In genomic region chr13:109884462-109884861, GRCh38 we compare ENCODE assay signal across 22 cellular contexts.
"Had no signal": no experiment of that assay in that cellular context is flagged by ENCODE, and none has a peak within 500 bp of the region (broad histone marks: within the 10 kb centered on the region; RNA-seq: fewer than 3 reads in every experiment).

No MANE protein-coding gene starts in this region.

- H3K9me3 ChIP-seq: adrenal gland, SK-N-SH had no signal

- H3K27ac ChIP-seq: adrenal gland, brain microvascular endothelial cell, SJSA1 had no signal

- H3K4me1 ChIP-seq: adrenal gland, SJSA1 had no signal

- DNase-seq: activated CD4-positive, alpha-beta T cell treated with anti-CD3 and anti-CD28 coated beads, Interleukin-2, amount 10 ng/mL, durations not matched to agents 24 days and 14 days; activated CD4-positive, alpha-beta T cell treated with anti-CD3 and anti-CD28 coated beads, Interleukin-2, amount 50 U/mL, for 4 hours; activated CD8-positive, alpha-beta T cell treated with anti-CD3 and anti-CD28 coated beads for 36 hours; activated gamma-delta T cell; activated naive CD4-positive, alpha-beta T cell treated with Interleukin-2 at 50 U/mL for 16 hours; activated T-cell treated with anti-CD3 and anti-CD28 coated beads, Interleukin-2, amount 50 U/mL, for 24 hours; adrenal gland; brain microvascular endothelial cell; NCI-H1105; NCI-H1417 treated with DMSO at 0.1 percent for 48 hours; NCI-H187 treated with DMSO at 0.1 percent for 48 hours; NCI-H2081; NCI-H2171 treated with DMSO at 0.1 percent for 48 hours; NCI-H2227 treated with DMSO at 0.1 percent for 48 hours; NCI-H446; NCI-H510A treated with DMSO at 0.1 percent for 48 hours; NCI-H69; NCI-H82; SHP77; SK-N-SH had no signal

- H3K36me3 ChIP-seq: adrenal gland, brain microvascular endothelial cell, SJSA1 had no signal

- H3K27me3 ChIP-seq: adrenal gland, brain microvascular endothelial cell had no signal

- ATAC-seq: activated CD8-positive, alpha-beta T cell treated with anti-CD3 and anti-CD28 coated beads for 36 hours; Panc1 had no signal

- H3K4me3 ChIP-seq: adrenal gland, SJSA1 had no signal

- H3K9ac ChIP-seq: SK-N-SH had no signal

- H3K4me2 ChIP-seq: SK-N-SH had no signal
